17 cellular contexts compared by ENCODE assay signal in the genomic region with DNA sequence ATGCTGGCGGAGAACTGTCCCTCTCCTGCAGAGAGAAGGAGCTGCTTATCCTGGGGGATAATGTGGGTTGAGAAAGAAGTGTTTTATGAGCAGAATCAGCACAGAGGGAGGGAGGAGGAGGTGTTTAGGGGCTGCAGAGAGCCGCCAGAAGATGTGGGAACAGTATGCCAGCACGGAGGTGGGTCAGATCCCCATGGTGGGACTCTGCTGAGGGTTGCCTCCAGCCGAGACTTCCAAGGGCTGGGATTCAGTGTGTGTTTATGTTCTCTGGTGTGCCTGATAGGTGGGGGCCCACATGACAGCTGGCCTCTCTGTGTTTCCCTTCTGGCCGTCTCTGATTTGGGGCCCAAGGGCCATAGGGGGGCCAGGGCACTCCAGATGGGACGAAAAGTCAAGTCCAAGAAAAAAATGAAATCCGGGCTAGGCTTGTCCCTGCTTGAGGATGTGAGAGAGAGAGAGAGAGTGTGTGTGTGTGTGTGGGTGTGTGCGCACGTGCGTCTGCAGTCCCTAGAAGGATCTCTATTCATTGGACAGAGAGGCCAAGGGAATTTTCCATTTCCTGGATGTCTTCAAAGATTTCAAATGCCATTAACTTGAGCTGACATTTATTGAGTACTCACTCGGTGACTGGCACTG. TPM values are rescaled to one million over a fixed set of nuclear protein-coding genes. Genes with fewer than 3 reads are reported as not detected.
DNase-seq lines count a peak whose midpoint lies in the region; ATAC-seq, FAIRE-seq and TF ChIP-seq lines count a peak whose summit lies in the region.
"Had no signal": no experiment of that assay in that cellular context is flagged by ENCODE, and none has a peak within 500 bp of the region (broad histone marks: within the 10 kb centered on the region; RNA-seq: fewer than 3 reads in every experiment).

No MANE protein-coding gene starts in this region.

- TF ChIP-seq CTCF in HEK293 (tag by site-specific recombination; IDR thresholded peaks at IDR 0.05) = no peak
- no peak for TF ChIP-seq CTCF in GM12878 (IDR thresholded peaks at IDR 0.05 in 2 of 3, conservative IDR thresholded peaks at IDR 0.05 in 1 of 3; ENCODE audit: control insufficient read depth in 2 of 3, extremely low read depth in 1 of 3, insufficient read depth in 1 of 3, low read depth in 3 of 3, low read length in 3 of 3)
- TF ChIP-seq CTCF in osteocyte (IDR thresholded peaks at IDR 0.05) = no peak
- no peak for TF ChIP-seq CTCF in HFFc6 (IDR thresholded peaks at IDR 0.05)

- ATAC-seq in GM12878 (no peak), HG03521 (IDR thresholded peaks at IDR 0.05; ENCODE audit: unreplicated experiment) (no peak), GM18498 (IDR thresholded peaks at IDR 0.05; ENCODE audit: unreplicated experiment) (no peak)

- H3K9ac ChIP-seq in GM12878 (ENCODE audit: control insufficient read depth, insufficient read depth, low read length) = no peak overlapping the region

- no peaks in the 10 kb centered on the region for H3K27me3 ChIP-seq in GM12878 (replicated peaks in 1 of 2; ENCODE audit: control insufficient read depth in 2 of 2, insufficient read depth in 2 of 2, low read length in 1 of 2)
- H3K27me3 ChIP-seq: colonic mucosa had no signal

- DNase-seq in activated CD4-positive, alpha-beta T cell treated with anti-CD3 and anti-CD28 coated beads for 48 hours = peak; percentile 19
- DNase-seq in activated CD4-positive, alpha-beta T cell treated with anti-CD3 and anti-CD28 coated beads, Interleukin-2, amount 10 ng/mL, durations not matched to agents 24 days and 14 days = no peak
- DNase-seq in GM12878 (ENCODE audit: low read depth, low spot score) (no peak), osteocyte (ENCODE audit: extremely low spot score, unreplicated experiment) (peak; percentile 77), HFFc6 (no peak)
- DNase-seq: colonic mucosa, erythroblast, left cardiac atrium, NCI-H1436, NCI-H526, T-helper 9 cell had no signal

- H3K79me2 ChIP-seq in GM12878 (ENCODE audit: control insufficient read depth, insufficient read depth, low read length) = peaks cover 96% of the 10 kb centered on the region

- H3K27ac ChIP-seq in HEK293 (ENCODE audit: extremely low read depth, low read depth, low read length) = no peak overlapping the region
- H3K27ac ChIP-seq in GM12878 (ENCODE audit: control insufficient read depth, insufficient read depth) = peak overlapping the region; percentile 83
- H3K27ac ChIP-seq: colonic mucosa, skin epidermis had no signal

- no peaks in the 10 kb centered on the region for H3K9me3 ChIP-seq in HEK293 (ENCODE audit: control insufficient read depth, insufficient read depth, low read depth, low read length)
- peaks cover 5% of the 10 kb centered on the region for H3K9me3 ChIP-seq in GM12878 (replicated peaks; ENCODE audit: control insufficient read depth, insufficient read depth, low read length)
- H3K9me3 ChIP-seq: colonic mucosa had no signal

- peak overlapping the region; percentile 15; the same call in 1 of the 2 replicates for H3K4me2 ChIP-seq in GM12878 (ENCODE audit: control insufficient read depth, insufficient read depth)

- H3K4me3 ChIP-seq in HEK293 (ENCODE audit: low read depth, low read length) (no peak overlapping the region), GM12878 (no peak overlapping the region)
- H3K4me3 ChIP-seq: colonic mucosa, skin epidermis had no signal

- H2AFZ ChIP-seq in GM12878 (ENCODE audit: control insufficient read depth, low read depth, low read length) = no peak overlapping the region

- H3K27me3 Mint-ChIP-seq in activated CD4-positive, alpha-beta T cell treated with anti-CD3 and anti-CD28 coated beads, Interleukin-2, amount 10 ng/mL, durations not matched to agents 24 days and 14 days = no peaks in the 10 kb centered on the region
- H3K27me3 Mint-ChIP-seq in osteocyte (ENCODE audit: unreplicated experiment) (peaks cover 10% of the 10 kb centered on the region), HFFc6 (ENCODE audit: insufficient read depth) (peaks cover 2% of the 10 kb centered on the region)

- POLR2A ChIA-PET in HEK293 (lab: Yijun Ruan, JAX) = no interaction called here
- POLR2A ChIA-PET in GM12878 (lab: Charles Lee) = interaction anchor here (1.0 to 3.2 kb wide), 7 partner anchors 8 to 157 kb away, joined by 3 to 21 read pairs (median 10); no protein-coding TSS in a partner anchor

- H3K4me3 Mint-ChIP-seq in activated CD4-positive, alpha-beta T cell treated with anti-CD3 and anti-CD28 coated beads, Interleukin-2, amount 10 ng/mL, durations not matched to agents 24 days and 14 days = no peak overlapping the region
- H3K4me3 Mint-ChIP-seq in osteocyte (ENCODE audit: unreplicated experiment) = no peak overlapping the region
- no peak overlapping the region for H3K4me3 Mint-ChIP-seq in HFFc6
- H3K4me3 Mint-ChIP-seq: neural crest cell had no signal

- TF ChIP-seq POLR2A in GM12878 (IDR thresholded peaks at IDR 0.05; ENCODE audit: low read depth, low read length) = 0 out of 2 replicates have a peak, but pooled peaks have one; percentile 30

- H3K9me3 Mint-ChIP-seq in activated CD4-positive, alpha-beta T cell treated with anti-CD3 and anti-CD28 coated beads, Interleukin-2, amount 10 ng/mL, durations not matched to agents 24 days and 14 days = peaks cover 6% of the 10 kb centered on the region
- H3K9me3 Mint-ChIP-seq in osteocyte (ENCODE audit: unreplicated experiment) (peaks cover 4% of the 10 kb centered on the region), HFFc6 (peaks cover 10% of the 10 kb centered on the region)

- peaks cover 73% of the 10 kb centered on the region for H3K4me1 Mint-ChIP-seq in activated CD4-positive, alpha-beta T cell treated with anti-CD3 and anti-CD28 coated beads, Interleukin-2, amount 10 ng/mL, durations not matched to agents 24 days and 14 days
- H3K4me1 Mint-ChIP-seq in osteocyte (ENCODE audit: unreplicated experiment) (no peaks in the 10 kb centered on the region), HFFc6 (ENCODE audit: low read depth) (no peaks in the 10 kb centered on the region)

- CTCF ChIA-PET in HEK293 (lab: Yijun Ruan, JAX) (interaction anchor here (0.6 kb wide), 1 partner anchor 1146 kb away, joined by 4 read pairs; no protein-coding TSS in a partner anchor), GM12878 (lab: Yijun Ruan, JAX) (interaction anchor here (3.0 to 11.5 kb wide), 4 partner anchors 8 to 54 kb away, joined by 15 to 134 read pairs (median 20); no protein-coding TSS in a partner anchor)

- H3K36me3 Mint-ChIP-seq in activated CD4-positive, alpha-beta T cell treated with anti-CD3 and anti-CD28 coated beads, Interleukin-2, amount 10 ng/mL, durations not matched to agents 24 days and 14 days (ENCODE audit: low read depth) = peaks cover 32% of the 10 kb centered on the region
- H3K36me3 Mint-ChIP-seq in osteocyte (ENCODE audit: unreplicated experiment) (no peaks in the 10 kb centered on the region), HFFc6 (ENCODE audit: low read depth) (no peaks in the 10 kb centered on the region; the same call in 1 of the 2 replicates)

- RAD21 ChIA-PET in GM12878 (lab: Charles Lee; ENCODE audit: unreplicated experiment) = interaction anchor here (1.3 to 9.2 kb wide), 9 partner anchors 8 to 156 kb away, joined by 3 to 177 read pairs (median 13); no protein-coding TSS in a partner anchor

- no peaks in the 10 kb centered on the region for H3K36me3 ChIP-seq in HEK293 (ENCODE audit: control insufficient read depth in 2 of 2, insufficient read depth in 1 of 2, low read length in 2 of 2)
- H3K36me3 ChIP-seq in GM12878 (ENCODE audit: control insufficient read depth in 2 of 2, insufficient read depth in 2 of 2, low read length in 1 of 2) = peaks cover 1 to 13% of the 10 kb centered on the region in 2 experiments; a peak in 3 of 4 replicates
- H3K36me3 ChIP-seq: colonic mucosa had no signal

- BruUV-seq in GM12878 (replicated peaks; lab: Mats Ljungman, UMichigan) = no TSS peak

- no peak for FAIRE-seq in GM12878 (lab: Jason Lieb, UNC)

- in situ Hi-C loops in GM12878 (cut with MboI) = loop anchor here (25.0 kb wide), 1 partner anchor 1180 kb away; no protein-coding TSS in a partner anchor

- SMC1A ChIA-PET in GM12878 (lab: Charles Lee; ENCODE audit: uncharacterized antibody, unreplicated experiment) = interaction anchor here (1.2 to 27.0 kb wide), 8 partner anchors 8 to 153 kb away, joined by 3 to 468 read pairs (median 18); no protein-coding TSS in a partner anchor

- intact Hi-C loops in activated CD4-positive, alpha-beta T cell treated with anti-CD3 and anti-CD28 coated beads, Interleukin-2, amount 10 ng/mL, durations not matched to agents 24 days and 14 days (cut with micrococcal nuclease) = no loop called here
- intact Hi-C loops in GM12878 (cut with micrococcal nuclease; ENCODE audit: unreplicated experiment) = loop anchor here (2.0 kb wide), 1 partner anchor 15 kb away; no protein-coding TSS in a partner anchor

- no peaks in the 10 kb centered on the region for H3K4me1 ChIP-seq in HEK293 (ENCODE audit: control insufficient read depth, insufficient read depth, low read length)
- peaks cover 97% of the 10 kb centered on the region for H3K4me1 ChIP-seq in GM12878 (ENCODE audit: control insufficient read depth, insufficient read depth, low read length)
- H3K4me1 ChIP-seq: colonic mucosa had no signal

- H3K27ac Mint-ChIP-seq in activated CD4-positive, alpha-beta T cell treated with anti-CD3 and anti-CD28 coated beads, Interleukin-2, amount 10 ng/mL, durations not matched to agents 24 days and 14 days = no peak overlapping the region
- H3K27ac Mint-ChIP-seq in osteocyte (ENCODE audit: unreplicated experiment) (no peak overlapping the region), HFFc6 (no peak overlapping the region)

- no peak for TF ChIP-seq RAD21 in GM12878 (IDR thresholded peaks at IDR 0.05; ENCODE audit: insufficient read depth, low read depth, low read length)

- 92% methylated on average over 11 of the region's 11 CpGs for WGBS in GM12878 (ENCODE audit: insufficient coverage, insufficient replicate concordance, low lambda C conversion rate, missing lambda C conversion rate)

- no peak for TF ChIP-seq EP300 in GM12878 (IDR thresholded peaks at IDR 0.05; ENCODE audit: borderline replicate concordance in 1 of 2, control insufficient read depth in 1 of 2, low read depth in 2 of 2, low read length in 2 of 2)

- no peaks in the 10 kb centered on the region for H4K20me1 ChIP-seq in GM12878 (ENCODE audit: control insufficient read depth, insufficient read depth)

RNA-seq across cellular contexts. Expression of gene PRKCB, which starts 21.6 kb away (rescaled TPM):
- 79.9 and 84.2 TPM in 2 replicates for total RNA-seq in activated CD4-positive, alpha-beta T cell treated with anti-CD3 and anti-CD28 coated beads, Interleukin-2, amount 10 ng/mL, durations not matched to agents 24 days and 14 days
- 650 and 657 TPM in 2 replicates for total RNA-seq in GM12878 (2013; cell fraction: nucleolus; rRNA removed)
- total RNA-seq in GM12878 (2014; rRNA removed) (106 and 118 TPM in 2 replicates), GM12878 (2014; rRNA removed; fragmentation: Illumina TruSeq; extraction: Trizol) (117 and 119 TPM in 2 replicates), GM12878 (2021) (148 and 158 TPM in 2 replicates), osteocyte (not detected in 2 replicates)
- polyA plus RNA-seq in GM12878 (2011; ENCODE audit: low read depth) = 86.6 TPM
- polyA plus RNA-seq in GM12878 (2011; rRNA removed) (134 and 135 TPM in 2 replicates), GM12878 (2014; fragmentation: Illumina TruSeq; extraction: Trizol) (121 and 128 TPM in 2 replicates), GM12878 (2014; fragmentation: Nextera tagmentation; extraction: Ambion mirVana) (10 to 100 TPM; 42.4 to 60.2 TPM), GM12878 (2014; rRNA removed) (85.3 and 88.3 TPM in 2 replicates), GM12878 (2016; fragmentation: Nextera tagmentation; extraction: Ambion mirVana) (10 to 100 TPM; 21.4 to 22.3 TPM)
- 105 and 107 TPM in 2 replicates for polyA plus RNA-seq in GM12878 (2011; cell fraction: cytosol; rRNA removed)
- 96.5 and 127 TPM in 2 replicates for polyA plus RNA-seq in GM12878 (2011; cell fraction: nucleus; rRNA removed)
- polyA plus RNA-seq in GM12878 (2012) = 126 and 129 TPM in 2 replicates
- 463 and 485 TPM in 2 replicates for polyA minus RNA-seq in GM12878 (2011; rRNA and poly(A)+ RNA removed)
- 91.7 and 117 TPM in 2 replicates for polyA minus RNA-seq in GM12878 (2011; cell fraction: cytosol; rRNA and poly(A)+ RNA removed)
- 99.0 and 165 TPM in 2 replicates for polyA minus RNA-seq in GM12878 (2011; cell fraction: nucleus; rRNA and poly(A)+ RNA removed)
- not detected for total RNA-seq in HFFc6 (2021; fragmentation: NEBNext Ultra II Directional; extraction: Animal tissue kit (Norgen Biotek cat#: 25700))
- total RNA-seq: RPMI7951 had no signal

Comparison
In these comparisons a context has a peak if more than half of its experiments do, and no peak if none do; other contexts are left out.
1. DNase-seq: peak in activated CD4-positive, alpha-beta T cell treated with anti-CD3 and anti-CD28 coated beads for 48 hours (single experiment) and osteocyte (single experiment); none in activated CD4-positive, alpha-beta T cell treated with anti-CD3 and anti-CD28 coated beads, Interleukin-2, amount 10 ng/mL, durations not matched to agents 24 days and 14 days (single experiment), GM12878 (single experiment) and HFFc6 (single experiment).
2. RNA of gene PRKCB, which starts 21.6 kb away (total RNA-seq): 106 to 657 TPM in GM12878 and 79.9 to 84.2 TPM in activated CD4-positive, alpha-beta T cell treated with anti-CD3 and anti-CD28 coated beads, Interleukin-2, amount 10 ng/mL, durations not matched to agents 24 days and 14 days; not detected in osteocyte and not detected in HFFc6; every median in the first group is over 10 times any median in the second.